In the genomic region with DNA sequence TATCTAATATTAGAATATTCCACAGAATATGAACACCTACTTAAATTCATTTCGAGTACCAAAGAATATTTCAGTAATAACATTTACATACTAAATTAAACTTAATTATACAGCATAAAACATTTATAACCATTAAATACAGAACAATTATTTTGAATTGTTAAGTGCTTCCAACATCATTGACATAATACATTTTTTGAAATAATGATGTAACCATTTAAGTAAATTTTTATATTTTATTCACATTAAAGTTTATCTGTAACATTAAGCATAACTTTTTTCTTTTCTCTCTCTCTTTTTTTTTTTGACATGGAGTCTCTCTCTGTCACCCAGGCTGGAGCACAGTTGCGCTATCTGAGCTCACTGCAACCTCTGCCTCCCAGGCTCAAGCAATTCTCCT, we compare ENCODE assay signal across 10 cellular contexts. TPM values are rescaled to one million over a fixed set of nuclear protein-coding genes. Genes with fewer than 3 reads are reported as not detected.
"Had no signal": no experiment of that assay in that cellular context is flagged by ENCODE, and none has a peak within 500 bp of the region (broad histone marks: within the 10 kb centered on the region; RNA-seq: fewer than 3 reads in every experiment).

No MANE protein-coding gene starts in this region.

- FAIRE-seq: K562 had no signal

- H3K4me3 ChIP-seq: GM23248, HAP-1, K562 had no signal

- H2AFZ ChIP-seq: GM23248 had no signal

- DNase-seq: GM23248, GOT3, H7, IMR-90, KG1 had no signal

- ATAC-seq: HCT116, K562 had no signal

- H3K9me3 ChIP-seq: HAP-1 had no signal

- H3K27ac ChIP-seq: GM23248, HL-60 had no signal

- H3K9ac ChIP-seq: GM23248 had no signal

- H3K36me3 ChIP-seq: HAP-1 had no signal

RNA-seq across cellular contexts. Expression of gene FUT9, which starts 44.5 kb away (rescaled TPM):
- total RNA-seq: GM23248, H4, IMR-90, K562 had no signal
- polyA plus RNA-seq: GM23248, K562 had no signal
